9 cellular contexts compared by ENCODE assay signal in genomic region chr12:120539303-120539702, GRCh38. TPM values are rescaled to one million over a fixed set of nuclear protein-coding genes. Genes with fewer than 3 reads are reported as not detected.
DNase-seq lines count a peak whose midpoint lies in the region; ATAC-seq and TF ChIP-seq lines count a peak whose summit lies in the region.
"Had no signal": no experiment of that assay in that cellular context is flagged by ENCODE, and none has a peak within 500 bp of the region (broad histone marks: within the 10 kb centered on the region; RNA-seq: fewer than 3 reads in every experiment).

No MANE protein-coding gene starts in this region.

- CTCF ChIA-PET in activated CD4-positive, alpha-beta T cell treated with anti-CD3 and anti-CD28 coated beads, Interleukin-2, amount 10 ng/mL, durations not matched to agents 7 days and 5 days (lab: Charles Lee) = interaction anchor here (0.7 to 0.8 kb wide), 3 partner anchors 86 to 330 kb away, joined by 3 to 4 read pairs (median 3); no protein-coding TSS in a partner anchor

- peak overlapping the region; percentile 96 for H3K27ac ChIP-seq in left ventricle myocardium inferior (replicated peaks)

- H3K4me3 ChIP-seq in left ventricle myocardium inferior = peak overlapping the region; percentile 93

- no peaks in the 10 kb centered on the region for H3K9me3 Mint-ChIP-seq in activated CD4-positive, alpha-beta T cell treated with anti-CD3 and anti-CD28 coated beads, Interleukin-2, amount 10 ng/mL, durations not matched to agents 7 days and 5 days
- H3K9me3 Mint-ChIP-seq in activated naive CD4-positive, alpha-beta T cell treated with anti-CD3 and anti-CD28 coated beads, Interleukin-2, amount 50 U/mL, for 24 hours = no peaks in the 10 kb centered on the region
- no peaks in the 10 kb centered on the region for H3K9me3 Mint-ChIP-seq in stimulated activated naive CD8-positive, alpha-beta T cell treated with anti-CD3 and anti-CD28 coated beads, Interleukin-15, amount 100 ng/mL, for 72 hours

- H3K36me3 ChIP-seq in left ventricle myocardium inferior = peaks cover 13% of the 10 kb centered on the region

- H3K27ac Mint-ChIP-seq in activated CD4-positive, alpha-beta T cell treated with anti-CD3 and anti-CD28 coated beads, Interleukin-2, amount 10 ng/mL, durations not matched to agents 7 days and 5 days = peak overlapping the region; percentile 81
- no peak overlapping the region for H3K27ac Mint-ChIP-seq in activated naive CD4-positive, alpha-beta T cell treated with anti-CD3 and anti-CD28 coated beads, Interleukin-2, amount 50 U/mL, for 24 hours
- no peak overlapping the region for H3K27ac Mint-ChIP-seq in stimulated activated naive CD8-positive, alpha-beta T cell treated with anti-CD3 and anti-CD28 coated beads, Interleukin-15, amount 100 ng/mL, for 72 hours

- intact Hi-C loops in left ventricle myocardium inferior (cut with micrococcal nuclease) (no loop called here), head of caudate nucleus (cut with DNase I) (no loop called here)

- no peaks in the 10 kb centered on the region for H3K27me3 Mint-ChIP-seq in activated CD4-positive, alpha-beta T cell treated with anti-CD3 and anti-CD28 coated beads, Interleukin-2, amount 10 ng/mL, durations not matched to agents 7 days and 5 days
- no peaks in the 10 kb centered on the region for H3K27me3 Mint-ChIP-seq in activated naive CD4-positive, alpha-beta T cell treated with anti-CD3 and anti-CD28 coated beads, Interleukin-2, amount 50 U/mL, for 24 hours
- no peaks in the 10 kb centered on the region for H3K27me3 Mint-ChIP-seq in stimulated activated naive CD8-positive, alpha-beta T cell treated with anti-CD3 and anti-CD28 coated beads, Interleukin-15, amount 100 ng/mL, for 72 hours

- ATAC-seq in stimulated activated naive CD8-positive, alpha-beta T cell treated with anti-CD3 and anti-CD28 coated beads, Interleukin-15, amount 100 ng/mL, for 72 hours = no peak
- no peak for ATAC-seq in GM18861 (IDR thresholded peaks at IDR 0.05; ENCODE audit: unreplicated experiment)

- POLR2A ChIA-PET in activated CD4-positive, alpha-beta T cell treated with anti-CD3 and anti-CD28 coated beads, Interleukin-2, amount 10 ng/mL, durations not matched to agents 7 days and 5 days (lab: Charles Lee) = no interaction called here

- no peaks in the 10 kb centered on the region for H3K27me3 ChIP-seq in left ventricle myocardium inferior (ENCODE audit: low read depth)

- TF ChIP-seq CTCF in left ventricle myocardium inferior (IDR thresholded peaks at IDR 0.05; ENCODE audit: borderline replicate concordance) = no peak

- DNase-seq in activated CD4-positive, alpha-beta T cell treated with anti-CD3 and anti-CD28 coated beads, Interleukin-2, amount 10 ng/mL, durations not matched to agents 7 days and 5 days = no peak
- no peak for DNase-seq in activated CD4-positive, alpha-beta T cell treated with anti-CD3 and anti-CD28 coated beads, Interleukin-2, amount 50 U/mL, for 48 hours
- DNase-seq in left ventricle myocardium inferior (no peak), NCI-H2029 (lab: John Stamatoyannopoulos, UW) (no peak), head of caudate nucleus (no peak)
- DNase-seq in stimulated activated naive CD8-positive, alpha-beta T cell treated with anti-CD3 and anti-CD28 coated beads, Interleukin-15, amount 100 ng/mL, for 72 hours = no peak
- DNase-seq: stimulated activated CD8-positive, alpha-beta memory T cell treated with anti-CD3 and anti-CD28 coated beads, Interleukin-4, amount 100 ng/mL, for 48 hours had no signal

- peak overlapping the region; percentile 97 for H3K4me3 Mint-ChIP-seq in activated CD4-positive, alpha-beta T cell treated with anti-CD3 and anti-CD28 coated beads, Interleukin-2, amount 10 ng/mL, durations not matched to agents 7 days and 5 days
- H3K4me3 Mint-ChIP-seq in activated naive CD4-positive, alpha-beta T cell treated with anti-CD3 and anti-CD28 coated beads, Interleukin-2, amount 50 U/mL, for 24 hours = peak overlapping the region; percentile 94
- peak overlapping the region; percentile 19 to 95 for H3K4me3 Mint-ChIP-seq in stimulated activated naive CD8-positive, alpha-beta T cell treated with anti-CD3 and anti-CD28 coated beads, Interleukin-15, amount 100 ng/mL, for 72 hours

- no peaks in the 10 kb centered on the region for H3K9me3 ChIP-seq in left ventricle myocardium inferior (replicated peaks)

- peaks cover 100% of the 10 kb centered on the region for H3K4me1 ChIP-seq in left ventricle myocardium inferior

- peaks cover 58% of the 10 kb centered on the region for H3K4me1 Mint-ChIP-seq in activated CD4-positive, alpha-beta T cell treated with anti-CD3 and anti-CD28 coated beads, Interleukin-2, amount 10 ng/mL, durations not matched to agents 7 days and 5 days
- peaks cover 65% of the 10 kb centered on the region for H3K4me1 Mint-ChIP-seq in activated naive CD4-positive, alpha-beta T cell treated with anti-CD3 and anti-CD28 coated beads, Interleukin-2, amount 50 U/mL, for 24 hours
- peaks cover 58% of the 10 kb centered on the region for H3K4me1 Mint-ChIP-seq in stimulated activated naive CD8-positive, alpha-beta T cell treated with anti-CD3 and anti-CD28 coated beads, Interleukin-15, amount 100 ng/mL, for 72 hours

- H3K36me3 Mint-ChIP-seq in activated CD4-positive, alpha-beta T cell treated with anti-CD3 and anti-CD28 coated beads, Interleukin-2, amount 10 ng/mL, durations not matched to agents 7 days and 5 days (ENCODE audit: low read depth) = peaks cover 67% of the 10 kb centered on the region
- peaks cover 7% of the 10 kb centered on the region for H3K36me3 Mint-ChIP-seq in activated naive CD4-positive, alpha-beta T cell treated with anti-CD3 and anti-CD28 coated beads, Interleukin-2, amount 50 U/mL, for 24 hours

RNA-seq across cellular contexts. Expression of gene RNF10, which starts 5.1 kb away (rescaled TPM):
- 100 to 1,000 TPM; 191 to 219 TPM for total RNA-seq in activated CD4-positive, alpha-beta T cell treated with anti-CD3 and anti-CD28 coated beads, Interleukin-2, amount 10 ng/mL, durations not matched to agents 7 days and 5 days
- total RNA-seq in left ventricle myocardium inferior = 274 TPM

RNA-seq across cellular contexts. Expression of gene COQ5, which starts 10.3 kb away (rescaled TPM):
- total RNA-seq in activated CD4-positive, alpha-beta T cell treated with anti-CD3 and anti-CD28 coated beads, Interleukin-2, amount 10 ng/mL, durations not matched to agents 7 days and 5 days = 10 to 100 TPM; 25.5 to 27.9 TPM
- total RNA-seq in left ventricle myocardium inferior = 41.8 TPM

RNA-seq across cellular contexts. Expression of gene POP5, which starts 41.9 kb away (rescaled TPM):
- 10 to 100 TPM; 60.8 to 64.7 TPM for total RNA-seq in activated CD4-positive, alpha-beta T cell treated with anti-CD3 and anti-CD28 coated beads, Interleukin-2, amount 10 ng/mL, durations not matched to agents 7 days and 5 days
- 48.3 TPM for total RNA-seq in left ventricle myocardium inferior

RNA-seq across cellular contexts. Expression of gene DYNLL1, which starts 43.4 kb away (rescaled TPM):
- 100 to 1,000 TPM; 257 to 297 TPM for total RNA-seq in activated CD4-positive, alpha-beta T cell treated with anti-CD3 and anti-CD28 coated beads, Interleukin-2, amount 10 ng/mL, durations not matched to agents 7 days and 5 days
- 175 TPM for total RNA-seq in left ventricle myocardium inferior
